8 cellular contexts compared by ENCODE assay signal in the genomic region with DNA sequence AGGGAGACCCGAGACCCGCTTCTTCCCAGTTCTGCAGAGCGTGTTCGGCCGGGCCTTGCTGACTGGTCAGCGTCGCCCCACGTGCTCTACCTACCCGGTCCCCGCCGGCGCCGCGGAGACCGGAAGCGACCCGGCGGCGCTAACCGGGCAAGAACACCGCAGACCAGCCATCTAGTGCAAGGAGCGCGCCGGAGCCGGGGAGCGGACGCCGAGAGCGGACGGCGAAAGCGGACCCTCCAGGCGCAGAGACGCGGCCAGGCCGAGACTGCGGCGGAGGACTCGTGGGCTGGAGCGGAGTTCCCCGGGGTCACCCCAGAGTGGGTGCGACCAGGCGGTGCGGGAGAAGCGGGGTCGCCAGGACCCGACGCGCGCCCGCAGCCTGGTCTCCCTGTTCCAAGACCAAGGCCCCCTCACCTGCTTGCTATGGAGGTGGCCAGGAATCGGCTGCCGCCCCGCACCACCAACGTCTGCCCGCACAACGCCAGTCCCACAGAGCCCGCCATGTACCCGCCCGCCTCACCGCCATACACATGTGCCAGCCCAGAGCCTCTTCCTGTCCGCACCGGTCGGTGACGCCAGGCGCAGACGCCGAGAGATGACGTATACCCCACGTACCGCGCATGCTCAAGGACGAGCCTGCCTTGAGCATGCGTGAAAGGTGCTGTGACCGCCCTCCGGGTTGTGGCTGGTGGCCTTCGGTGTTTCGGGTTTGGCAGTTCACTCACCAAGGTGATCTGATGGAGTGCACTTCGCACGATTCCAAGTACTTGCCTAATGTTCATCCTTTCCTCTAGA. TPM values are rescaled to one million over a fixed set of nuclear protein-coding genes. Genes with fewer than 3 reads are reported as not detected.
DNase-seq lines count a peak whose midpoint lies in the region; ATAC-seq and TF ChIP-seq lines count a peak whose summit lies in the region.

A gene with protein sequence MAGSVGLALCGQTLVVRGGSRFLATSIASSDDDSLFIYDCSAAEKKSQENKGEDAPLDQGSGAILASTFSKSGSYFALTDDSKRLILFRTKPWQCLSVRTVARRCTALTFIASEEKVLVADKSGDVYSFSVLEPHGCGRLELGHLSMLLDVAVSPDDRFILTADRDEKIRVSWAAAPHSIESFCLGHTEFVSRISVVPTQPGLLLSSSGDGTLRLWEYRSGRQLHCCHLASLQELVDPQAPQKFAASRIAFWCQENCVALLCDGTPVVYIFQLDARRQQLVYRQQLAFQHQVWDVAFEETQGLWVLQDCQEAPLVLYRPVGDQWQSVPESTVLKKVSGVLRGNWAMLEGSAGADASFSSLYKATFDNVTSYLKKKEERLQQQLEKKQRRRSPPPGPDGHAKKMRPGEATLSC (minus strand): TSS at position 547 of the 795 bp plus-strand sequence. CDS start 44 bp downstream, at position 503.

- ATAC-seq in GM18498 (IDR thresholded peaks at IDR 0.05; ENCODE audit: unreplicated experiment) (peak; percentile 88), HG02885 (IDR thresholded peaks at IDR 0.05; ENCODE audit: poor library complexity, unreplicated experiment) (peak; percentile 87), heart right ventricle (peak; percentile 99 to 100 (median 99)), upper lobe of left lung (ENCODE audit: low FRiP score in 2 of 2) (peak; percentile 99)

- H3K27me3 ChIP-seq in heart right ventricle (no peaks in the 10 kb centered on the region), upper lobe of left lung (no peaks in the 10 kb centered on the region)

- DNase-seq in NCI-H1694 (lab: John Stamatoyannopoulos, UW), result peak; percentile 93
- peak; percentile 95 for DNase-seq in amniotic epithelial cell (ENCODE audit: low read depth)
- peak; percentile 97 to 98 for DNase-seq in heart right ventricle
- peak; percentile 87 to 99 (median 92) for DNase-seq in posterior cingulate gyrus
- peak; percentile 97 for DNase-seq in upper lobe of left lung

- H3K4me3 ChIP-seq in heart right ventricle, result peak within 1 kb of the TSS; percentile 80 to 100 (median 90)
- H3K4me3 ChIP-seq in upper lobe of left lung, result peak within 1 kb of the TSS; percentile 63 to 89 (median 78)

- intact Hi-C loops in T-helper 1 cell treated with Interleukin-12 subunit alpha and Interleukin-12 subunit beta and Interleukin-4 antibody, amounts not matched to agents 30 ng/mL and 1 ng/mL, for 36 hours (cut with micrococcal nuclease), result loop anchor here (1.0 to 10.0 kb wide), 10 partner anchors 14 to 780 kb away; a partner anchor contains a TSS
- intact Hi-C loops in heart right ventricle (cut with DNase I), result loop anchor here in 2 of 10 donors (1.0 kb wide), 1 partner anchor 14 kb away; a partner anchor contains a TSS
- intact Hi-C loops in posterior cingulate gyrus (cut with DNase I), result loop anchor here (1.0 to 10.0 kb wide), 2 partner anchors 14 to 776 kb away; a partner anchor contains a TSS

- 0 to 1% methylated on average over 68 to 80 of the region's 80 CpGs for WGBS in heart right ventricle, 2 donors
- WGBS in upper lobe of left lung, 2 donors, result 0% methylated on average over 8 to 73 of the region's 80 CpGs

- TF ChIP-seq POLR2A in upper lobe of left lung (IDR thresholded peaks at IDR 0.05), result peak; percentile 59 to 89 (median 74)

- H3K27ac ChIP-seq in heart right ventricle, result peak within 1 kb of the TSS; percentile 53 to 96 (median 89)
- H3K27ac ChIP-seq in upper lobe of left lung, result peak within 1 kb of the TSS; percentile 78 to 89 (median 84)

- TF ChIP-seq CTCF in heart right ventricle (IDR thresholded peaks at IDR 0.05), result no peak
- TF ChIP-seq CTCF in upper lobe of left lung (IDR thresholded peaks at IDR 0.05), result peak in 3 of 6 experiments; percentile 5 to 46 (median 18)

- H3K36me3 ChIP-seq in heart right ventricle (peaks cover 0 to 25% (median 6%) of the 10 kb centered on the region in 9 donors), upper lobe of left lung (peaks cover 0 to 15% (median 11%) of the 10 kb centered on the region in 4 donors)

- peaks cover 5 to 25% (median 19%) of the 10 kb centered on the region in 9 donors for H3K4me1 ChIP-seq in heart right ventricle
- H3K4me1 ChIP-seq in upper lobe of left lung, result peaks cover 14 to 28% (median 15%) of the 10 kb centered on the region in 4 donors

- TF ChIP-seq EP300 in upper lobe of left lung (IDR thresholded peaks at IDR 0.05), result peak in 1 of 4 donors; percentile 55

- H3K9me3 ChIP-seq in heart right ventricle, result no peaks in the 10 kb centered on the region
- no peaks in the 10 kb centered on the region for H3K9me3 ChIP-seq in upper lobe of left lung

RNA-seq across cellular contexts. Expression of the gene that starts here (rescaled TPM):
- 36.7 and 38.4 TPM in 2 replicates for total RNA-seq in T-helper 1 cell treated with Interleukin-12 subunit alpha and Interleukin-12 subunit beta and Interleukin-4 antibody, amounts not matched to agents 30 ng/mL and 1 ng/mL, for 36 hours
- total RNA-seq in heart right ventricle (1 to 10 TPM; 3.7 to 9.6 (median 4.5) TPM), upper lobe of left lung (10 to 100 TPM; 10.2 to 49.2 (median 18.6) TPM)
- polyA plus RNA-seq in heart right ventricle, result 1 to 10 TPM; 4.0 to 9.8 TPM

Comparison
In these comparisons a context has a peak if more than half of its experiments do, and no peak if none do; other contexts are left out.
1. Peak in every context shown above with its lines: DNase-seq, ATAC-seq, H3K4me3 ChIP-seq and H3K27ac ChIP-seq.